In genomic region chr6:108633436-108633835, GRCh38 we compare ENCODE assay signal across 24 cellular contexts.
DNase-seq lines count a peak whose midpoint lies in the region; ATAC-seq and TF ChIP-seq lines count a peak whose summit lies in the region.
"Had no signal": no experiment of that assay in that cellular context is flagged by ENCODE, and none has a peak within 500 bp of the region (broad histone marks: within the 10 kb centered on the region; RNA-seq: fewer than 3 reads in every experiment).

No MANE protein-coding gene starts in this region.

- no peak overlapping the region for H3K4me3 ChIP-seq in GM23338
- no peak overlapping the region for H3K4me3 ChIP-seq in colonic mucosa
- H3K4me3 ChIP-seq: A549 had no signal

- H4K20me1 ChIP-seq in GM23338 (replicated peaks; ENCODE audit: insufficient read depth) = no peaks in the 10 kb centered on the region; the same call in 1 of the 2 replicates

- H3K27ac Mint-ChIP-seq in GM23338 = 0 out of 2 replicates have a peak overlapping the region, but pooled peaks have one; percentile 48

- peaks cover 81% of the 10 kb centered on the region for H3K79me2 ChIP-seq in GM23338 (replicated peaks; ENCODE audit: insufficient read depth)

- no peaks in the 10 kb centered on the region for H3K36me3 Mint-ChIP-seq in GM23338 (ENCODE audit: low read depth)

- peaks cover 71% of the 10 kb centered on the region for H3K4me1 Mint-ChIP-seq in GM23338

- no peaks in the 10 kb centered on the region for H3K27me3 ChIP-seq in GM23338 (ENCODE audit: insufficient read depth)
- no peaks in the 10 kb centered on the region for H3K27me3 ChIP-seq in colonic mucosa
- H3K27me3 ChIP-seq: BE2C had no signal

- H3K36me3 ChIP-seq in GM23338 (ENCODE audit: insufficient read depth) = no peaks in the 10 kb centered on the region
- H3K36me3 ChIP-seq in colonic mucosa = no peaks in the 10 kb centered on the region
- H3K36me3 ChIP-seq: BE2C had no signal

- intact Hi-C loops in colonic mucosa (cut with DNase I) = no loop called here

- H2AFZ ChIP-seq in GM23338 = no peak overlapping the region

- H3K9me3 Mint-ChIP-seq in GM23338 = no peaks in the 10 kb centered on the region

- TF ChIP-seq CTCF in GM23338 (conservative IDR thresholded peaks at IDR 0.05; ENCODE audit: low read depth in 2 of 2) (no peak), colonic mucosa (IDR thresholded peaks at IDR 0.05) (no peak)

- no peaks in the 10 kb centered on the region for H3K9me2 ChIP-seq in GM23338 (ENCODE audit: insufficient read depth)

- H3K9me3 ChIP-seq in colonic mucosa = no peaks in the 10 kb centered on the region
- H3K9me3 ChIP-seq: A549, BE2C had no signal

- H3K9ac ChIP-seq in colonic mucosa (ENCODE audit: low read depth in 2 of 2, low read length in 2 of 2) = no peak overlapping the region

- no peak for ATAC-seq in GM23338
- ATAC-seq: A549, HCT116, Panc1 had no signal

- no peak overlapping the region for H3K4me2 ChIP-seq in GM23338
- H3K4me2 ChIP-seq: A549 had no signal

- no peaks in the 10 kb centered on the region for H3F3A ChIP-seq in GM23338 (replicated peaks; ENCODE audit: low read depth)

- no peak overlapping the region for H3K27ac ChIP-seq in GM23338 (ENCODE audit: low read depth)
- H3K27ac ChIP-seq in colonic mucosa = no peak overlapping the region
- H3K27ac ChIP-seq: A549 had no signal

- H3K4me3 Mint-ChIP-seq in GM23338 = no peak overlapping the region

- peaks cover 43% of the 10 kb centered on the region for H3K4me1 ChIP-seq in GM23338 (ENCODE audit: insufficient read depth)
- no peaks in the 10 kb centered on the region for H3K4me1 ChIP-seq in colonic mucosa
- H3K4me1 ChIP-seq: A549 had no signal

- H3K27me3 Mint-ChIP-seq in GM23338 (ENCODE audit: insufficient read depth, low read depth, poor library complexity) = peaks cover 5% of the 10 kb centered on the region

- no peak for DNase-seq in GM23338 (ENCODE audit: low spot score)
- peak; percentile 30 for DNase-seq in dermis blood vessel endothelial cell
- DNase-seq in inferior parietal cortex (ENCODE audit: extremely low spot score) = peak; percentile 48
- DNase-seq in putamen (ENCODE audit: low spot score) = peak; percentile 44
- DNase-seq in NCI-H1417 treated with DMSO at 0.1 percent for 48 hours (lab: John Stamatoyannopoulos, UW) = no peak
- no peak for DNase-seq in nucleus accumbens (lab: John Stamatoyannopoulos, UW)
- no peak for DNase-seq in NCI-H1694 treated with DMSO at 0.1 percent for 48 hours (lab: John Stamatoyannopoulos, UW)
- no peak for DNase-seq in colonic mucosa
- DNase-seq: BE2C, COR-L47, DMS 273 treated with DMSO at 0.1 percent for 48 hours, DMS79 treated with DMSO at 0.1 percent for 48 hours, GOT3, KG1, NCI-H1092 treated with DMSO at 0.1 percent for 48 hours, NCI-H2081, NCI-H2171, NCI-H345, NCI-H524 treated with DMSO at 0.1 percent for 48 hours, NCI-H82, SIG-M5 had no signal

TF ChIP-seq in GM23338, 12 proteins besides CTCF, POLR2A, EP300 and RAD21:
- TF ChIP-seq ETS1 (IDR thresholded peaks at IDR 0.05) = no peak
- TF ChIP-seq POLR2AphosphoS5 (IDR thresholded peaks at IDR 0.05; ENCODE audit: low read depth) = no peak
- no peak for TF ChIP-seq REST (IDR thresholded peaks at IDR 0.05; ENCODE audit: unreplicated experiment)
- TF ChIP-seq ZNF114 (CRISPR knock-in tag; IDR thresholded peaks at IDR 0.05) = no peak
- TF ChIP-seq NANOG (IDR thresholded peaks at IDR 0.05; ENCODE audit: borderline replicate concordance) = no peak
- no peak for TF ChIP-seq ZNF331 (CRISPR knock-in tag; IDR thresholded peaks at IDR 0.05; ENCODE audit: low read depth)
- no peak for TF ChIP-seq EZH2phosphoT487 (IDR thresholded peaks at IDR 0.05; ENCODE audit: unreplicated experiment)
- no peak for TF ChIP-seq EZH2 (IDR thresholded peaks at IDR 0.05; ENCODE audit: low read depth, unreplicated experiment)
- no peak for TF ChIP-seq CREB1 (CRISPR knock-in tag; IDR thresholded peaks at IDR 0.05; ENCODE audit: low read depth)

Comparison
In these comparisons a context has a peak if more than half of its experiments do, and no peak if none do; other contexts are left out.
1. DNase-seq: peak in dermis blood vessel endothelial cell (single experiment), inferior parietal cortex (single experiment) and putamen (single experiment); none in GM23338 (single experiment), NCI-H1417 treated with DMSO at 0.1 percent for 48 hours (single experiment), nucleus accumbens (0 of 56), NCI-H1694 treated with DMSO at 0.1 percent for 48 hours (single experiment) and colonic mucosa (single experiment).